Comparison of ENCODE assay signal across 12 cellular contexts in the genomic region with DNA sequence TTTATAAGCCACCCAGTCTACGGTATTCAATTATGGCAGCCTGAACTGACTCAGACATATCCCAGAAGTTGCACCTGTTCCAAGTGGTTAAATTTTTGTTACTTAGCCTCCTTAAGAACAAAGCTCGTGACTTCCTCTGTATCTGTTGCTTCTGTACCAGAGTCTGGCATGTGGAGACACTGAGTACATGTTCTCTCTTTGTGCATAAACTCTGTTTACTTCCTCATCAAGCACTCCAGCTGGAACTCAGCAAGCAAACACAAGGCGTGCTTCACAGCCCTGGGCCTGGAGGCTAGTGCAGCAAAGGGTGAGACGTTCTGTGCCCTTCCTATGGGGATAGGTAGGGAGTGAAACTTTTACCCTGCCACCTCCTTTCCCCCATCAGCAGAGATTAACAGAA. TPM values are rescaled to one million over a fixed set of nuclear protein-coding genes. Genes with fewer than 3 reads are reported as not detected.
DNase-seq lines count a peak whose midpoint lies in the region; ATAC-seq and TF ChIP-seq lines count a peak whose summit lies in the region.
"Had no signal": no experiment of that assay in that cellular context is flagged by ENCODE, and none has a peak within 500 bp of the region (broad histone marks: within the 10 kb centered on the region; RNA-seq: fewer than 3 reads in every experiment).

No MANE protein-coding gene starts in this region.

- H3K4me1 Mint-ChIP-seq in MCF 10A (ENCODE audit: insufficient read depth, unreplicated experiment) = peaks cover 13% of the 10 kb centered on the region
- H3K4me1 Mint-ChIP-seq: activated T-helper 17 cell treated with anti-CD3 and anti-CD28 coated beads, Interleukin-2, amount 50 U/mL, for 72 hours had no signal

- H3K9me3 Mint-ChIP-seq in MCF 10A (ENCODE audit: unreplicated experiment) = no peaks in the 10 kb centered on the region
- H3K9me3 Mint-ChIP-seq: activated T-helper 17 cell treated with anti-CD3 and anti-CD28 coated beads, Interleukin-2, amount 50 U/mL, for 72 hours had no signal

- H3K4me1 ChIP-seq in breast epithelium (no peaks in the 10 kb centered on the region), muscle layer of colon (ENCODE audit: insufficient read depth, low read length) (peaks cover 37% of the 10 kb centered on the region), aorta (ENCODE audit: control insufficient read depth in 1 of 2, insufficient read depth in 2 of 2, low read length in 2 of 2) (no peaks in the 10 kb centered on the region)

- intact Hi-C loops in breast epithelium (cut with DNase I; ENCODE audit: low total_unique reads) = no loop called here
- intact Hi-C loops in MCF 10A (cut with micrococcal nuclease) = no loop called here
- intact Hi-C loops in aorta (cut with DNase I) = loop anchor here (10.0 kb wide), 2 partner anchors 426 to 436 kb away; no protein-coding TSS in a partner anchor

- no peak for TF ChIP-seq CTCF in breast epithelium (IDR thresholded peaks at IDR 0.05)
- no peak for TF ChIP-seq CTCF in MCF 10A (IDR thresholded peaks at IDR 0.05; ENCODE audit: unreplicated experiment)
- TF ChIP-seq CTCF in omental fat pad (IDR thresholded peaks at IDR 0.05) = no peak

- ATAC-seq in esophagus mucosa = peak; percentile 60
- ATAC-seq in aorta (ENCODE audit: low FRiP score) = peak; percentile 26
- ATAC-seq in omental fat pad (ENCODE audit: low FRiP score) = no peak
- ATAC-seq: activated T-helper 17 cell treated with anti-CD3 and anti-CD28 coated beads, Interleukin-2, amount 50 U/mL, for 72 hours had no signal

- TF ChIP-seq POLR2A in breast epithelium (IDR thresholded peaks at IDR 0.05) = no peak

- no peaks in the 10 kb centered on the region for H3K27me3 Mint-ChIP-seq in MCF 10A (ENCODE audit: insufficient read depth, unreplicated experiment)

- DNase-seq in breast epithelium (ENCODE audit: low spot score in 2 of 2) (peak; percentile 73 to 78), MCF 10A (ENCODE audit: unreplicated experiment) (no peak), aorta (peak in 1 of 2 donors; percentile 66), omental fat pad (ENCODE audit: low spot score) (no peak), NCI-H524 (lab: John Stamatoyannopoulos, UW) (no peak)
- DNase-seq in stimulated activated CD4-positive, alpha-beta T cell treated with anti-CD3 and anti-CD28 coated beads, Interleukin-4, amount 100 ng/mL, for 24 hours = no peak
- DNase-seq: CD4-positive, CD25-positive, alpha-beta regulatory T cell; MG63 had no signal

- no peaks in the 10 kb centered on the region for H3K36me3 Mint-ChIP-seq in MCF 10A (ENCODE audit: insufficient read depth, unreplicated experiment)

- CTCF ChIA-PET in MCF 10A (lab: Yijun Ruan, JAX) = interaction anchor here (0.6 to 10.6 kb wide), 2 partner anchors 28 to 238 kb away, joined by 5 to 276 read pairs; no protein-coding TSS in a partner anchor

- no TSS peak for BruUV-seq in MCF 10A (replicated peaks; lab: Mats Ljungman, UMichigan)

- H3K9ac ChIP-seq in muscle layer of colon (ENCODE audit: low read length) = no peak overlapping the region

- H3K4me3 ChIP-seq in breast epithelium (no peak overlapping the region), muscle layer of colon (ENCODE audit: low read depth in 1 of 2, low read length in 2 of 2) (no peak overlapping the region), aorta (ENCODE audit: low read length in 2 of 2) (no peak overlapping the region)
- H3K4me3 ChIP-seq: MG63 had no signal

- H3K9me3 ChIP-seq in breast epithelium (no peaks in the 10 kb centered on the region), muscle layer of colon (ENCODE audit: low read length) (no peaks in the 10 kb centered on the region), aorta (ENCODE audit: control insufficient read depth, low read length) (no peaks in the 10 kb centered on the region)
- H3K9me3 ChIP-seq: MG63 had no signal

- H3K27me3 ChIP-seq in breast epithelium (no peaks in the 10 kb centered on the region), muscle layer of colon (ENCODE audit: control insufficient read depth in 1 of 2, insufficient read depth in 2 of 2, low read length in 2 of 2) (no peaks in the 10 kb centered on the region), aorta (ENCODE audit: control insufficient read depth in 1 of 2, insufficient read depth in 2 of 2, low read length in 1 of 2) (no peaks in the 10 kb centered on the region)
- H3K27me3 ChIP-seq: MG63 had no signal

- no peak overlapping the region for H3K27ac Mint-ChIP-seq in MCF 10A (ENCODE audit: low read depth, unreplicated experiment)
- H3K27ac Mint-ChIP-seq: activated T-helper 17 cell treated with anti-CD3 and anti-CD28 coated beads, Interleukin-2, amount 50 U/mL, for 72 hours; CD4-positive, CD25-positive, alpha-beta regulatory T cell had no signal

- WGBS in aorta, 2 donors = 69 to 83% methylated on average over 4 of the region's 4 CpGs

- peak overlapping the region; percentile 57 to 79 for H3K27ac ChIP-seq in breast epithelium
- peak overlapping the region; percentile 69 for H3K27ac ChIP-seq in muscle layer of colon (ENCODE audit: low read depth, low read length)
- H3K27ac ChIP-seq in aorta (ENCODE audit: low read depth in 1 of 2, low read length in 2 of 2) = no peak overlapping the region

- no peak overlapping the region for H3K4me3 Mint-ChIP-seq in MCF 10A (ENCODE audit: unreplicated experiment)
- H3K4me3 Mint-ChIP-seq: activated T-helper 17 cell treated with anti-CD3 and anti-CD28 coated beads, Interleukin-2, amount 50 U/mL, for 72 hours; CD4-positive, CD25-positive, alpha-beta regulatory T cell had no signal

- H3K36me3 ChIP-seq in breast epithelium = no peaks in the 10 kb centered on the region
- H3K36me3 ChIP-seq in muscle layer of colon (ENCODE audit: insufficient read depth, low read length) = no peaks in the 10 kb centered on the region
- H3K36me3 ChIP-seq in aorta (ENCODE audit: control insufficient read depth in 1 of 2, insufficient read depth in 2 of 2, low read length in 1 of 2) = no peaks in the 10 kb centered on the region
- H3K36me3 ChIP-seq: MG63 had no signal

- POLR2A ChIA-PET in MCF 10A (lab: Yijun Ruan, JAX) = interaction anchor here (1.3 kb wide), 1 partner anchor 105 kb away, joined by 3 read pairs; no protein-coding TSS in a partner anchor

RNA-seq across cellular contexts. Expression of gene C9orf152, which starts 19.0 kb away (rescaled TPM):
- 10 to 100 TPM in 1 of 3 donors, 1 to 10 TPM in 1, not detected in 1; 7.9 to 10.2 TPM for total RNA-seq in breast epithelium
- total RNA-seq in MCF 10A (2022) = not detected in 2 replicates
- 0.60 TPM for total RNA-seq in esophagus mucosa
- not detected for total RNA-seq in aorta
- polyA plus RNA-seq in aorta = 1 to 10 TPM in 1 of 2 donors, under 1 TPM in 1; 0.38 to 3.1 TPM
- not detected for total RNA-seq in omental fat pad
- total RNA-seq: activated T-helper 17 cell treated with anti-CD3 and anti-CD28 coated beads, Interleukin-2, amount 50 U/mL, for 72 hours; CD4-positive, CD25-positive, alpha-beta regulatory T cell; mesenteric fat pad had no signal
- polyA plus RNA-seq: CD4-positive, CD25-positive, alpha-beta regulatory T cell had no signal

Comparison
In these comparisons a context has a peak if more than half of its experiments do, and no peak if none do; other contexts are left out.
1. DNase-seq: peak in breast epithelium (2 of 2); none in MCF 10A (single experiment), omental fat pad (single experiment), NCI-H524 (0 of 2) and stimulated activated CD4-positive, alpha-beta T cell treated with anti-CD3 and anti-CD28 coated beads, Interleukin-4, amount 100 ng/mL, for 24 hours (single experiment).
2. H3K27ac ChIP-seq: peak in breast epithelium (2 of 2) and muscle layer of colon (single experiment); none in aorta (0 of 2).
3. intact Hi-C loops: an anchor here in aorta (10.0 kb wide); none called in breast epithelium and MCF 10A.